ENCODE assay signal across 7 cellular contexts in genomic region chr7:55365103-55365679, GRCh38. TPM values are rescaled to one million over a fixed set of nuclear protein-coding genes. Genes with fewer than 3 reads are reported as not detected.
A peak's percentile ranks its signal among the peaks of the same experiment; 100 is the strongest.
DNase-seq lines count a peak whose midpoint lies in the region; ATAC-seq and TF ChIP-seq lines count a peak whose summit lies in the region.

TSS of gene LANCL2 (plus strand) at chr7:55365337. CDS start at chr7:55366026, 689 bp downstream.

- intact Hi-C loops in stomach (cut with DNase I; ENCODE audit: low total_unique reads), result no loop called here

- H3K9me3 Mint-ChIP-seq in effector memory CD8-positive, alpha-beta T cell, result no peaks in the 10 kb centered on the region

- H3K27me3 Mint-ChIP-seq in effector memory CD8-positive, alpha-beta T cell, result peaks cover 0 to 5% of the 10 kb centered on the region in 2 donors

- H3K27ac ChIP-seq in stomach, result peak within 1 kb of the TSS; percentile 91 to 99 (median 99)

- TF ChIP-seq EP300 in stomach (IDR thresholded peaks at IDR 0.05), result no peak

- H3K36me3 ChIP-seq in stomach, result no peaks in the 10 kb centered on the region

- peaks cover 16 to 31% (median 20%) of the 10 kb centered on the region in 4 donors for H3K4me1 ChIP-seq in stomach

- peak within 1 kb of the TSS; percentile 94 to 97 for H3K4me3 Mint-ChIP-seq in effector memory CD8-positive, alpha-beta T cell

- TF ChIP-seq CTCF in stomach (IDR thresholded peaks at IDR 0.05), result no peak

- peak within 1 kb of the TSS; percentile 69 to 99 (median 96) for H3K4me3 ChIP-seq in stomach

- peaks cover 21% of the 10 kb centered on the region for H3K36me3 Mint-ChIP-seq in effector memory CD8-positive, alpha-beta T cell (ENCODE audit: insufficient read depth)

- no peaks in the 10 kb centered on the region for H3K9me3 ChIP-seq in stomach

- peaks cover 23 to 25% of the 10 kb centered on the region in 2 donors for H3K4me1 Mint-ChIP-seq in effector memory CD8-positive, alpha-beta T cell (ENCODE audit: low read depth in 2 of 2)

- H3K27me3 ChIP-seq in stomach, result peaks cover 0 to 1% (median 0%) of the 10 kb centered on the region in 3 donors

- peak; percentile 43 for ATAC-seq in GM18502 (IDR thresholded peaks at IDR 0.05; ENCODE audit: poor library complexity, unreplicated experiment)
- peak; percentile 17 for ATAC-seq in effector memory CD8-positive, alpha-beta T cell (replicated peaks)

- 0 to 1% (median 0%) methylated on average over 18 to 32 of the region's 32 CpGs for WGBS in stomach, 5 donors

- peak within 1 kb of the TSS; percentile 99 for H3K27ac Mint-ChIP-seq in effector memory CD8-positive, alpha-beta T cell

- DNase-seq in HCEC 1CT, result peak; percentile 14
- DNase-seq in M059J (ENCODE audit: low read depth), result peak; percentile 39
- peak; percentile 22 for DNase-seq in T-helper 22 cell (ENCODE audit: low read depth)
- DNase-seq in effector memory CD8-positive, alpha-beta T cell, result peak in 1 of 3 experiments; percentile 27
- DNase-seq in midbrain (lab: John Stamatoyannopoulos, UW), result peak; percentile 66
- DNase-seq in stomach, result peak; percentile 50

- no peak for TF ChIP-seq POLR2A in stomach (IDR thresholded peaks at IDR 0.05)

RNA-seq across cellular contexts. Expression of gene LANCL2, which starts in this region (rescaled TPM):
- 12.7 and 32.8 TPM in 2 replicates for total RNA-seq in M059J (2014; rRNA removed; shearing (Covaris generic))
- 10 to 100 TPM; 13.2 to 25.9 (median 17.1) TPM for total RNA-seq in stomach
- polyA plus RNA-seq in stomach, result 10 to 100 TPM in 1 of 3 donors, 1 to 10 TPM in 2; 4.9 to 21.4 (median 7.9) TPM
